ENCODE assay signal across 7 cellular contexts in the genomic region with DNA sequence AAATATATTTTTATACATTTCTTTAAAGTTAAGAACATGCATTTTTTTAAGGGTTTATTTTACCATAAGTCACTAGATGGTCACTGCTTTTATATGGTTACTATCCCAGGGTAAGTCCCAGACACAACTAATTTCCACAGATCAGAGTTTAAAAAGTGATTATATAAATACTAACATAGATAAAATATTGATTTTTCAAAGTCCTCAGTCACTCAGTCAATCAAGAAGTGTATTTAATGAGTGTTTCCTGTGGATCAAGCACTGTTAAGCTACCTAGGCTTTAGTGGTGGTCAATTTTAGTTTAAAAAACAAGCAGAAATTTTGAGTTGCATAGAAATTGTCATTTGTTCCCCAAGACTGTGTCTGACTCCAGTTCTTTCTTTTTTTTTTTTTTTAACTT.
"Had no signal": no experiment of that assay in that cellular context is flagged by ENCODE, and none has a peak within 500 bp of the region (broad histone marks: within the 10 kb centered on the region; RNA-seq: fewer than 3 reads in every experiment).

No MANE protein-coding gene starts in this region.

- FAIRE-seq: G401.6, GM12878, GM12891, GM12892, GM19239 had no signal

- ATAC-seq: GM12878 had no signal

- H3K4me3 ChIP-seq: GM12878 had no signal

- DNase-seq: GDM1, GF-D8 had no signal
